In genomic region chr9:38687389-38687842, GRCh38 we compare ENCODE assay signal across 9 cellular contexts. TPM values are rescaled to one million over a fixed set of nuclear protein-coding genes. Genes with fewer than 3 reads are reported as not detected.
DNase-seq lines count a peak whose midpoint lies in the region; ATAC-seq, FAIRE-seq and TF ChIP-seq lines count a peak whose summit lies in the region.
"Had no signal": no experiment of that assay in that cellular context is flagged by ENCODE, and none has a peak within 500 bp of the region (broad histone marks: within the 10 kb centered on the region; RNA-seq: fewer than 3 reads in every experiment).

No MANE protein-coding gene starts in this region.

- H3K4me1 ChIP-seq in GM12878 (ENCODE audit: control insufficient read depth, insufficient read depth, low read length): no peaks in the 10 kb centered on the region
- H3K4me1 ChIP-seq in HepG2 (ENCODE audit: insufficient read depth, low read length): peaks cover 7% of the 10 kb centered on the region

- ATAC-seq in GM12878: peak; percentile 35; the same call in 2 of the 3 replicates
- peak; percentile 88 for ATAC-seq in HepG2
- ATAC-seq in stimulated activated memory B cell treated with anti-CD40 and anti-IgM and Interleukin-4, amounts not matched to agents 10 μg/mL and 1 μg/mL and 100 μg/mL, for 72 hours: peak; percentile 38
- ATAC-seq in GM21381 (IDR thresholded peaks at IDR 0.05; ENCODE audit: unreplicated experiment): no peak

- H3K4me1 Mint-ChIP-seq in stimulated activated memory B cell treated with anti-CD40 and anti-IgM and Interleukin-4, amounts not matched to agents 10 μg/mL and 1 μg/mL and 100 μg/mL, for 72 hours: no peaks in the 10 kb centered on the region

- H3K27ac Mint-ChIP-seq in stimulated activated memory B cell treated with anti-CD40 and anti-IgM and Interleukin-4, amounts not matched to agents 10 μg/mL and 1 μg/mL and 100 μg/mL, for 72 hours: no peak overlapping the region

- FAIRE-seq in GM12878 (lab: Jason Lieb, UNC): no peak
- FAIRE-seq in HepG2 (lab: Jason Lieb, UNC): no peak
- FAIRE-seq: endometrium had no signal

- no peaks in the 10 kb centered on the region; the same call in 2 of the 3 replicates for H3K9me3 ChIP-seq in GM12878 (replicated peaks; ENCODE audit: control insufficient read depth, insufficient read depth, low read length)
- no peaks in the 10 kb centered on the region for H3K9me3 ChIP-seq in HepG2 (ENCODE audit: low read length)

- H3K4me3 ChIP-seq in GM12878: no peak overlapping the region
- peak overlapping the region in 2 of 3 experiments; percentile 24 to 58; a peak in 3 of 6 replicates for H3K4me3 ChIP-seq in HepG2 (replicated peaks in 1 of 3; ENCODE audit: insufficient read depth in 1 of 3, low read depth in 2 of 3, low read length in 3 of 3)

- 24% methylated on average over 21 of the region's 21 CpGs for WGBS in GM12878 (ENCODE audit: insufficient coverage, insufficient replicate concordance, low lambda C conversion rate, missing lambda C conversion rate)
- 22% methylated on average over 21 of the region's 21 CpGs for WGBS in HepG2 (ENCODE audit: low lambda C conversion rate)

- in situ Hi-C loops in GM12878 (cut with MboI): loop anchor here (25.0 kb wide), 1 partner anchor 775 kb away; the partner anchor contains the start of gene SLC25A51
- in situ Hi-C loops in HepG2 (cut with HindIII; ENCODE audit: extremely low pct_ligation_motif_present, low pct_unique_long_range_greater_than_20kb): no loop called here

- H3K9ac ChIP-seq in GM12878 (ENCODE audit: control insufficient read depth, insufficient read depth, low read length): no peak overlapping the region
- H3K9ac ChIP-seq in HepG2 (ENCODE audit: insufficient read depth, low read depth, low read length): no peak overlapping the region

- TF ChIP-seq CTCF in GM12878 (IDR thresholded peaks at IDR 0.05 in 2 of 3, conservative IDR thresholded peaks at IDR 0.05 in 1 of 3; ENCODE audit: control insufficient read depth in 2 of 3, extremely low read depth in 1 of 3, insufficient read depth in 1 of 3, low read depth in 3 of 3, low read length in 3 of 3) (no peak), HepG2 (CRISPR knock-in tag; IDR thresholded peaks at IDR 0.05) (no peak)

- no peak overlapping the region for H3K27ac ChIP-seq in GM12878 (ENCODE audit: control insufficient read depth, insufficient read depth)
- H3K27ac ChIP-seq in HepG2 (ENCODE audit: extremely low read length, insufficient read depth, low read length): no peak overlapping the region

- H3K79me2 ChIP-seq in GM12878 (ENCODE audit: control insufficient read depth, insufficient read depth, low read length) (no peaks in the 10 kb centered on the region), HepG2 (ENCODE audit: insufficient read depth, low read length) (no peaks in the 10 kb centered on the region)

- no peak overlapping the region for H2AFZ ChIP-seq in GM12878 (ENCODE audit: control insufficient read depth, low read depth, low read length)
- no peak overlapping the region for H2AFZ ChIP-seq in HepG2 (ENCODE audit: low read length)

- BruUV-seq in GM12878 (replicated peaks; lab: Mats Ljungman, UMichigan) (no TSS peak), HepG2 (replicated peaks; lab: Mats Ljungman, UMichigan) (no TSS peak)

- RAD21 ChIA-PET in GM12878 (lab: Charles Lee; ENCODE audit: unreplicated experiment): interaction anchor here (1.0 to 1.4 kb wide), 2 partner anchors 15 to 45 kb away, joined by 3 read pairs; no protein-coding TSS in a partner anchor

- peak overlapping the region; percentile 6 for H3K4me3 Mint-ChIP-seq in stimulated activated memory B cell treated with anti-CD40 and anti-IgM and Interleukin-4, amounts not matched to agents 10 μg/mL and 1 μg/mL and 100 μg/mL, for 72 hours

- intact Hi-C loops in GM12878 (cut with micrococcal nuclease; ENCODE audit: unreplicated experiment) (no loop called here), HepG2 (cut with micrococcal nuclease; ENCODE audit: unreplicated experiment) (no loop called here)

- H3K36me3 Mint-ChIP-seq in stimulated activated memory B cell treated with anti-CD40 and anti-IgM and Interleukin-4, amounts not matched to agents 10 μg/mL and 1 μg/mL and 100 μg/mL, for 72 hours: no peaks in the 10 kb centered on the region

- H3K4me2 ChIP-seq in GM12878 (ENCODE audit: control insufficient read depth, insufficient read depth): no peak overlapping the region
- peak overlapping the region; percentile 64 for H3K4me2 ChIP-seq in HepG2 (ENCODE audit: low read depth, low read length)

- TF ChIP-seq RAD21 in GM12878 (IDR thresholded peaks at IDR 0.05; ENCODE audit: insufficient read depth, low read depth, low read length) (no peak), HepG2 (CRISPR knock-in tag; IDR thresholded peaks at IDR 0.05) (no peak)

- H3K27me3 Mint-ChIP-seq in stimulated activated memory B cell treated with anti-CD40 and anti-IgM and Interleukin-4, amounts not matched to agents 10 μg/mL and 1 μg/mL and 100 μg/mL, for 72 hours: peaks cover 29% of the 10 kb centered on the region

- no peaks in the 10 kb centered on the region; the same call in 1 of the 2 replicates for H4K20me1 ChIP-seq in GM12878 (ENCODE audit: control insufficient read depth, insufficient read depth)
- H4K20me1 ChIP-seq in HepG2 (ENCODE audit: insufficient read depth, low read length): no peaks in the 10 kb centered on the region

- no peaks in the 10 kb centered on the region for H3K27me3 ChIP-seq in GM12878 (replicated peaks in 1 of 2; ENCODE audit: control insufficient read depth in 2 of 2, insufficient read depth in 2 of 2, low read length in 1 of 2)
- peaks cover 0 to 49% of the 10 kb centered on the region in 2 experiments for H3K27me3 ChIP-seq in HepG2 (ENCODE audit: control insufficient read depth in 1 of 2, insufficient read depth in 2 of 2, low read length in 2 of 2)

- SMC1A ChIA-PET in GM12878 (lab: Charles Lee; ENCODE audit: uncharacterized antibody, unreplicated experiment): no interaction called here

- CTCF ChIA-PET in GM12878 (lab: Yijun Ruan, JAX) (interaction anchor here (1.1 kb wide), 2 partner anchors 10 to 13 kb away, joined by 3 to 4 read pairs; no protein-coding TSS in a partner anchor), HepG2 (lab: Yijun Ruan, JAX; ENCODE audit: low intra/inter-chr PET ratio, low total read pairs) (no interaction called here)

- TF ChIP-seq EP300 in GM12878 (IDR thresholded peaks at IDR 0.05; ENCODE audit: borderline replicate concordance in 1 of 2, control insufficient read depth in 1 of 2, low read depth in 2 of 2, low read length in 2 of 2): no peak
- TF ChIP-seq EP300 in HepG2 (IDR thresholded peaks at IDR 0.05; ENCODE audit: low read depth in 2 of 2, low read length in 2 of 2): no peak
- TF ChIP-seq EP300 in HepG2 (CRISPR knock-in tag; IDR thresholded peaks at IDR 0.05; ENCODE audit: borderline replicate concordance): no peak

- POLR2A ChIA-PET in GM12878 (lab: Charles Lee): no interaction called here
- POLR2A ChIA-PET in HepG2 (lab: Yijun Ruan, JAX): no interaction called here

- DNase-seq in EH (ENCODE audit: low read depth) (peak; percentile 9), NCI-H2227 treated with DMSO at 0.1 percent for 48 hours (lab: John Stamatoyannopoulos, UW) (peak; percentile 30), GM12878 (ENCODE audit: low read depth, low spot score) (no peak), HepG2 (ENCODE audit: low spot score) (peak; percentile 14), NCI-H748 treated with DMSO at 0.1 percent for 48 hours (lab: John Stamatoyannopoulos, UW) (no peak), H4 (ENCODE audit: low spot score) (no peak)

- H3K9me3 Mint-ChIP-seq in stimulated activated memory B cell treated with anti-CD40 and anti-IgM and Interleukin-4, amounts not matched to agents 10 μg/mL and 1 μg/mL and 100 μg/mL, for 72 hours: no peaks in the 10 kb centered on the region

- TF ChIP-seq POLR2A in GM12878 (IDR thresholded peaks at IDR 0.05; ENCODE audit: low read depth, low read length) (no peak), HepG2 (IDR thresholded peaks at IDR 0.05; ENCODE audit: insufficient read depth in 1 of 2, low read depth in 2 of 2, low read length in 2 of 2) (no peak)

- H3K36me3 ChIP-seq in GM12878 (ENCODE audit: control insufficient read depth in 2 of 2, insufficient read depth in 2 of 2, low read length in 1 of 2): no peaks in the 10 kb centered on the region
- H3K36me3 ChIP-seq in HepG2 (replicated peaks in 1 of 2; ENCODE audit: control insufficient read depth in 1 of 2, insufficient read depth in 2 of 2, low read length in 2 of 2): no peaks in the 10 kb centered on the region

RNA-seq across cellular contexts. Expression of gene FAM240B, which starts 32.5 kb away (rescaled TPM):
- total RNA-seq in GM12878 (2013; cell fraction: nucleolus; rRNA removed): not detected in 2 replicates
- total RNA-seq in GM12878 (2014; rRNA removed) (not detected in 2 replicates), GM12878 (2014; rRNA removed; fragmentation: Illumina TruSeq; extraction: Trizol) (not detected in 2 replicates), GM12878 (2021) (not detected in 2 replicates), HepG2 (2016; rRNA removed; fragmentation: Illumina TruSeq; extraction: Trizol) (not detected in 2 replicates)
- not detected for polyA plus RNA-seq in GM12878 (2011; ENCODE audit: low read depth)
- polyA plus RNA-seq in GM12878 (2011; rRNA removed) (not detected in 2 replicates), GM12878 (2014; fragmentation: Illumina TruSeq; extraction: Trizol) (not detected in 2 replicates), GM12878 (2014; fragmentation: Nextera tagmentation; extraction: Ambion mirVana) (not detected), GM12878 (2014; rRNA removed) (not detected in 2 replicates), GM12878 (2016; fragmentation: Nextera tagmentation; extraction: Ambion mirVana) (not detected), HepG2 (2011; rRNA removed) (not detected in 2 replicates)
- polyA plus RNA-seq in GM12878 (2011; cell fraction: cytosol; rRNA removed): not detected in 2 replicates
- not detected in 2 replicates for polyA plus RNA-seq in GM12878 (2011; cell fraction: nucleus; rRNA removed)
- not detected in 2 replicates for polyA plus RNA-seq in GM12878 (2012)
- polyA minus RNA-seq in GM12878 (2011; rRNA and poly(A)+ RNA removed): not detected in 2 replicates
- not detected in 2 replicates for polyA minus RNA-seq in GM12878 (2011; cell fraction: cytosol; rRNA and poly(A)+ RNA removed)
- polyA minus RNA-seq in GM12878 (2011; cell fraction: nucleus; rRNA and poly(A)+ RNA removed): not detected in 2 replicates
- total RNA-seq in HepG2 (2016; cell fraction: cytosol; rRNA removed; fragmentation: Illumina TruSeq; extraction: Trizol; ENCODE audit: low read depth): not detected in 2 replicates
- not detected in 2 replicates for total RNA-seq in HepG2 (2016; cell fraction: insoluble cytoplasmic fraction; rRNA removed; fragmentation: Illumina TruSeq; extraction: Trizol)
- total RNA-seq in HepG2 (2016; cell fraction: membrane; rRNA removed; fragmentation: Illumina TruSeq; extraction: Trizol): not detected in 2 replicates
- total RNA-seq in HepG2 (2016; cell fraction: nucleus; rRNA removed; fragmentation: Illumina TruSeq; extraction: Trizol): not detected in 2 replicates
- polyA plus RNA-seq in HepG2 (2011; cell fraction: cytosol; rRNA removed): not detected in 2 replicates
- polyA plus RNA-seq in HepG2 (2011; cell fraction: nucleus; rRNA removed): not detected in 2 replicates
- not detected in 2 replicates for polyA plus RNA-seq in HepG2 (2012)
- polyA plus RNA-seq in HepG2 (2016; cell fraction: cytosol; fragmentation: Illumina TruSeq; extraction: Trizol; ENCODE audit: low read depth): not detected in 2 replicates
- not detected in 2 replicates for polyA plus RNA-seq in HepG2 (2016; cell fraction: insoluble cytoplasmic fraction; fragmentation: Illumina TruSeq; extraction: Trizol; ENCODE audit: low read depth)
- polyA plus RNA-seq in HepG2 (2016; cell fraction: membrane; fragmentation: Illumina TruSeq; extraction: Trizol; ENCODE audit: low read depth): not detected in 2 replicates
- polyA plus RNA-seq in HepG2 (2016; cell fraction: nucleus; fragmentation: Illumina TruSeq; extraction: Trizol; ENCODE audit: insufficient read depth, low read depth): not detected in 2 replicates
- polyA minus RNA-seq in HepG2 (2011; rRNA and poly(A)+ RNA removed; ENCODE audit: low replicate concordance): not detected in 2 replicates
- not detected in 2 replicates for polyA minus RNA-seq in HepG2 (2011; cell fraction: cytosol; rRNA and poly(A)+ RNA removed)
- not detected in 2 replicates for polyA minus RNA-seq in HepG2 (2011; cell fraction: nucleus; rRNA and poly(A)+ RNA removed)
- total RNA-seq in H4 (2014; rRNA removed; shearing (Covaris generic)): not detected in 2 replicates

Comparison
In these comparisons a context has a peak if more than half of its experiments do, and no peak if none do; other contexts are left out.
1. DNase-seq: peak in EH (single experiment), NCI-H2227 treated with DMSO at 0.1 percent for 48 hours (single experiment) and HepG2 (single experiment); none in GM12878 (single experiment), NCI-H748 treated with DMSO at 0.1 percent for 48 hours (single experiment) and H4 (single experiment).